ENCODE assay signal across 14 cellular contexts in genomic region chr11:70464509-70465361, GRCh38.
"Had no signal": no experiment of that assay in that cellular context is flagged by ENCODE, and none has a peak within 500 bp of the region (broad histone marks: within the 10 kb centered on the region; RNA-seq: fewer than 3 reads in every experiment).

No MANE protein-coding gene starts in this region.

- H3K4me1 ChIP-seq: right atrium auricular region, testis had no signal

- H3K27ac Mint-ChIP-seq: activated CD4-positive, alpha-beta T cell treated with anti-CD3 and anti-CD28 coated beads, Interleukin-2, amount 10 ng/mL, durations not matched to agents 24 days and 14 days; activated naive CD4-positive, alpha-beta T cell treated with anti-CD3 and anti-CD28 coated beads for 36 hours; mesothelial cell of epicardium; T-helper 17 cell; WTC11 had no signal

- H3K9me3 ChIP-seq: neutrophil, right atrium auricular region, testis had no signal

- H3K36me3 Mint-ChIP-seq: mesothelial cell of epicardium had no signal

- H3K27ac ChIP-seq: coronary artery, neutrophil, right atrium auricular region, testis had no signal

- DNase-seq: activated CD4-positive, alpha-beta T cell treated with anti-CD3 and anti-CD28 coated beads, Interleukin-2, amount 10 ng/mL, durations not matched to agents 24 days and 14 days; activated naive CD4-positive, alpha-beta T cell treated with anti-CD3 and anti-CD28 coated beads for 36 hours; caudate nucleus; effector CD4-positive, alpha-beta T cell; kidney glomerular epithelial cell; stimulated activated CD4-positive, alpha-beta T cell treated with anti-CD3 and anti-CD28 coated beads, Interleukin-2, amount 100 ng/mL, for 24 hours; stimulated activated naive CD8-positive, alpha-beta T cell treated with anti-CD3 and anti-CD28 coated beads, Interleukin-15, Interleukin-2, amounts not matched to agents 100 U/mL and 50 U/mL, for 24 hours; T-helper 17 cell; testis had no signal

- H3K4me3 Mint-ChIP-seq: activated CD4-positive, alpha-beta T cell treated with anti-CD3 and anti-CD28 coated beads, Interleukin-2, amount 10 ng/mL, durations not matched to agents 24 days and 14 days; activated naive CD4-positive, alpha-beta T cell treated with anti-CD3 and anti-CD28 coated beads for 36 hours; mesothelial cell of epicardium; T-helper 17 cell; WTC11 had no signal

- H3K4me1 Mint-ChIP-seq: activated CD4-positive, alpha-beta T cell treated with anti-CD3 and anti-CD28 coated beads, Interleukin-2, amount 10 ng/mL, durations not matched to agents 24 days and 14 days had no signal

- H3K36me3 ChIP-seq: neutrophil, right atrium auricular region had no signal

- H3K4me3 ChIP-seq: coronary artery, right atrium auricular region had no signal

- ATAC-seq: stimulated activated naive CD8-positive, alpha-beta T cell treated with anti-CD3 and anti-CD28 coated beads, Interleukin-15, Interleukin-2, amounts not matched to agents 100 U/mL and 50 U/mL, for 24 hours; T-helper 17 cell had no signal

- H3K27me3 ChIP-seq: right atrium auricular region, testis had no signal

- H3K9me3 Mint-ChIP-seq: activated CD4-positive, alpha-beta T cell treated with anti-CD3 and anti-CD28 coated beads, Interleukin-2, amount 10 ng/mL, durations not matched to agents 24 days and 14 days; activated naive CD4-positive, alpha-beta T cell treated with anti-CD3 and anti-CD28 coated beads for 36 hours; mesothelial cell of epicardium had no signal
